Comparison of ENCODE assay signal across 14 cellular contexts in genomic region chr10:95414844-95415545, GRCh38.
A peak's percentile ranks its signal among the peaks of the same experiment; 100 is the strongest.
DNase-seq lines count a peak whose midpoint lies in the region; ATAC-seq and TF ChIP-seq lines count a peak whose summit lies in the region.
"Had no signal": no experiment of that assay in that cellular context is flagged by ENCODE, and none has a peak within 500 bp of the region (broad histone marks: within the 10 kb centered on the region; RNA-seq: fewer than 3 reads in every experiment).

No MANE protein-coding gene starts in this region.

- no peak overlapping the region for H3K23ac ChIP-seq in mesenchymal stem cell (ENCODE audit: low read length in 2 of 2)

- 84% methylated on average over 13 of the region's 13 CpGs for WGBS in mesenchymal stem cell

- H3K4me3 ChIP-seq in endocrine pancreas (ENCODE audit: control insufficient read depth, insufficient read depth, low read length) (no peak overlapping the region), mesenchymal stem cell (ENCODE audit: insufficient read depth in 1 of 2, low read depth in 1 of 2, low read length in 2 of 2) (peak overlapping the region in 1 of 2 experiments; percentile 38), gastrocnemius medialis (peak overlapping the region; percentile 55 to 71 (median 62))
- H3K4me3 ChIP-seq: MG63, SK-N-MC had no signal

- no peak overlapping the region for H3K4ac ChIP-seq in mesenchymal stem cell (ENCODE audit: low read depth in 1 of 2, low read length in 2 of 2)

- peak; percentile 75 to 84 for ATAC-seq in gastrocnemius medialis

- peaks cover 0 to 2% (median 2%) of the 10 kb centered on the region in 3 donors for H3K27me3 Mint-ChIP-seq in CD14-positive monocyte (ENCODE audit: low read depth in 3 of 3)
- H3K27me3 Mint-ChIP-seq: stimulated activated naive CD8-positive, alpha-beta T cell treated with anti-CD3 and anti-CD28 coated beads, Interleukin-15, Interleukin-2, amounts not matched to agents 100 ng/mL and 50 ng/mL, for 24 hours had no signal

- no peak overlapping the region for H2AK5ac ChIP-seq in mesenchymal stem cell (ENCODE audit: low read length, severe bottlenecking)

- intact Hi-C loops in gastrocnemius medialis (cut with DNase I; ENCODE audit: low total_unique reads) (loop anchor here (2.0 to 5.0 kb wide), 2 partner anchors 64 to 102 kb away; no protein-coding TSS in a partner anchor), CD14-positive monocyte (cut with micrococcal nuclease) (no loop called here)

- no peaks in the 10 kb centered on the region for H3K4me1 ChIP-seq in endocrine pancreas (ENCODE audit: control insufficient read depth, insufficient read depth, low read length)
- no peaks in the 10 kb centered on the region for H3K4me1 ChIP-seq in mesenchymal stem cell (ENCODE audit: control insufficient read depth, insufficient read depth, low read depth, low read length)
- peaks cover 51 to 54% of the 10 kb centered on the region in 2 donors for H3K4me1 ChIP-seq in gastrocnemius medialis

- H3K9me3 Mint-ChIP-seq in CD14-positive monocyte = peaks cover 0 to 3% (median 0%) of the 10 kb centered on the region in 7 donors
- H3K9me3 Mint-ChIP-seq: activated naive CD4-positive, alpha-beta T cell treated with anti-CD3 and anti-CD28 coated beads for 36 hours; stimulated activated naive CD8-positive, alpha-beta T cell treated with anti-CD3 and anti-CD28 coated beads, Interleukin-15, Interleukin-2, amounts not matched to agents 100 ng/mL and 50 ng/mL, for 24 hours had no signal

- no peak overlapping the region for H2AFZ ChIP-seq in mesenchymal stem cell (ENCODE audit: low read depth, low read length)

- no peak overlapping the region for H3K27ac Mint-ChIP-seq in CD14-positive monocyte
- H3K27ac Mint-ChIP-seq: activated naive CD4-positive, alpha-beta T cell treated with anti-CD3 and anti-CD28 coated beads for 36 hours; stimulated activated naive CD8-positive, alpha-beta T cell treated with anti-CD3 and anti-CD28 coated beads, Interleukin-15, Interleukin-2, amounts not matched to agents 100 ng/mL and 50 ng/mL, for 24 hours had no signal

- no peak overlapping the region for H2BK12ac ChIP-seq in mesenchymal stem cell (ENCODE audit: low read length in 2 of 2)

- no peak overlapping the region for H2BK5ac ChIP-seq in mesenchymal stem cell (ENCODE audit: low read depth, low read length, poor library complexity, severe bottlenecking)

- H3K4me1 Mint-ChIP-seq in CD14-positive monocyte = no peaks in the 10 kb centered on the region

- no peak overlapping the region for H3K4me3 Mint-ChIP-seq in CD14-positive monocyte
- H3K4me3 Mint-ChIP-seq: activated naive CD4-positive, alpha-beta T cell treated with anti-CD3 and anti-CD28 coated beads for 36 hours; stimulated activated naive CD8-positive, alpha-beta T cell treated with anti-CD3 and anti-CD28 coated beads, Interleukin-15, Interleukin-2, amounts not matched to agents 100 ng/mL and 50 ng/mL, for 24 hours had no signal

- peak; percentile 44 to 47 for TF ChIP-seq POLR2A in gastrocnemius medialis (IDR thresholded peaks at IDR 0.05)

- in situ Hi-C loops in gastrocnemius medialis (cut with MboI; ENCODE audit: low sequenced_read_pairs in 4 of 4) = no loop called here

- H3K36me3 ChIP-seq in endocrine pancreas (ENCODE audit: control insufficient read depth, insufficient read depth, low read length) = peaks cover 4% of the 10 kb centered on the region
- H3K36me3 ChIP-seq in mesenchymal stem cell (ENCODE audit: control insufficient read depth in 1 of 2, insufficient read depth in 2 of 2, low read depth in 1 of 2, low read length in 2 of 2) = peaks cover 0 to 9% of the 10 kb centered on the region in 2 experiments
- H3K36me3 ChIP-seq in gastrocnemius medialis = peaks cover 0 to 12% of the 10 kb centered on the region in 2 donors
- H3K36me3 ChIP-seq: MG63 had no signal

- no peak overlapping the region for H3K27ac ChIP-seq in mesenchymal stem cell (ENCODE audit: low read length, poor library complexity, severe bottlenecking)
- peak overlapping the region; percentile 91 to 98 (median 97) for H3K27ac ChIP-seq in gastrocnemius medialis
- H3K27ac ChIP-seq: SK-N-MC had no signal

- H3K9me3 ChIP-seq in endocrine pancreas (ENCODE audit: control insufficient read depth, low read length) (no peaks in the 10 kb centered on the region), mesenchymal stem cell (ENCODE audit: control insufficient read depth, low read length) (no peaks in the 10 kb centered on the region), gastrocnemius medialis (no peaks in the 10 kb centered on the region)
- H3K9me3 ChIP-seq: MG63 had no signal

- no peak overlapping the region for H4K91ac ChIP-seq in mesenchymal stem cell (ENCODE audit: low read length)

- H3K18ac ChIP-seq in mesenchymal stem cell (ENCODE audit: low read depth in 1 of 2, low read length in 2 of 2) = no peak overlapping the region

- no peak overlapping the region for H2BK15ac ChIP-seq in mesenchymal stem cell (ENCODE audit: low read depth, poor library complexity, severe bottlenecking)

- TF ChIP-seq CTCF in gastrocnemius medialis (IDR thresholded peaks at IDR 0.05 in 4 of 5, conservative IDR thresholded peaks at IDR 0.05 in 1 of 5) (no peak), CD14-positive monocyte (IDR thresholded peaks at IDR 0.05) (no peak)

- H2BK120ac ChIP-seq in mesenchymal stem cell (ENCODE audit: low read depth, low read length) = no peak overlapping the region

- DNase-seq in COLO829 (ENCODE audit: low spot score) (peak; percentile 64), mesenchymal stem cell (no peak), gastrocnemius medialis (peak; percentile 67 to 80), NCI-H1694 (lab: John Stamatoyannopoulos, UW) (no peak), NCI-H748 (lab: John Stamatoyannopoulos, UW; ENCODE audit: unreplicated experiment) (no peak), OCI-M1 (lab: John Stamatoyannopoulos, UW) (no peak), CD14-positive monocyte (ENCODE audit: low spot score) (no peak)
- DNase-seq: activated naive CD4-positive, alpha-beta T cell treated with anti-CD3 and anti-CD28 coated beads for 36 hours; MG63; NCI-H2171; NK-92 treated with Interleukin-12 subunit alpha and Interleukin-12 subunit beta, amount 100 ng/mL, for 24 hours had no signal

- no peak overlapping the region for H4K8ac ChIP-seq in mesenchymal stem cell (ENCODE audit: low read length)

- H3K4me2 ChIP-seq in mesenchymal stem cell (ENCODE audit: low read length, poor library complexity, severe bottlenecking) = no peak overlapping the region

- H3K9ac ChIP-seq in endocrine pancreas (ENCODE audit: control insufficient read depth, insufficient read depth, low read length) = peak overlapping the region; percentile 11
- peak overlapping the region; percentile 22 for H3K9ac ChIP-seq in mesenchymal stem cell (ENCODE audit: low read length)

- H3K14ac ChIP-seq in mesenchymal stem cell (ENCODE audit: low read length in 2 of 2) = no peak overlapping the region

- H3K27me3 ChIP-seq in endocrine pancreas (ENCODE audit: control insufficient read depth, insufficient read depth, low read length) (no peaks in the 10 kb centered on the region), mesenchymal stem cell (ENCODE audit: control insufficient read depth in 1 of 2, insufficient read depth in 1 of 2, low read length in 2 of 2) (peaks cover 5 to 39% of the 10 kb centered on the region in 2 experiments), gastrocnemius medialis (no peaks in the 10 kb centered on the region)

- H3K36me3 Mint-ChIP-seq in CD14-positive monocyte = no peaks in the 10 kb centered on the region

- H3K79me1 ChIP-seq in mesenchymal stem cell (replicated peaks; ENCODE audit: low read length, poor library complexity, severe bottlenecking) = no peaks in the 10 kb centered on the region

Comparison
In these comparisons a context has a peak if more than half of its experiments do, and no peak if none do; other contexts are left out.
1. DNase-seq: peak in COLO829 (single experiment) and gastrocnemius medialis (2 of 2); none in mesenchymal stem cell (single experiment), NCI-H1694 (single experiment), NCI-H748 (single experiment), OCI-M1 (single experiment) and CD14-positive monocyte (single experiment).